In the genomic region with DNA sequence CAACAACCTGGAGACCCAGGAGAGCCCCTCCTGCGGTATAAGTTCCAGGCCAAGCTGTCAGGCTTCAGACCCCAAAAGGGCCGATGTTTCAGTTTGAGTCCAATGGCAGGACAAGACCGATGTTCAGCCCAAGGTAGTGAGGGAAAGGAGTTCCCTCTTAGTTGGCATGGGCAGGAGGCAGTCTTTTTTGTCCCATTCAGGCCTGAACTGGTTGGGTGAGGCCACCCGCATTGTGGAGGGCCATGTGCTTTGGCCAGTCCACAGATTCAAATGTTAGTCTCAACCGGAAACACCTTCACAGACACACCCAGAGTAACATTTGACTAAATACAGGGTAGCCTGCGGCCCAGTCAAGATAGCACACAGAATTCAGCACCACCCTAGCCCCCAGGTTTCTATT, we compare ENCODE assay signal across 15 cellular contexts.
A peak's percentile ranks its signal among the peaks of the same experiment; 100 is the strongest.
DNase-seq lines count a peak whose midpoint lies in the region; ATAC-seq and TF ChIP-seq lines count a peak whose summit lies in the region.
"Had no signal": no experiment of that assay in that cellular context is flagged by ENCODE, and none has a peak within 500 bp of the region (broad histone marks: within the 10 kb centered on the region; RNA-seq: fewer than 3 reads in every experiment).

No MANE protein-coding gene starts in this region.

- H3K36me3 ChIP-seq in HCT116 (ENCODE audit: control insufficient read depth in 1 of 2, insufficient read depth in 2 of 2, low read length in 2 of 2) (no peaks in the 10 kb centered on the region), ascending aorta (no peaks in the 10 kb centered on the region), mesenchymal stem cell (ENCODE audit: control insufficient read depth in 1 of 2, insufficient read depth in 2 of 2, low read depth in 1 of 2, low read length in 2 of 2) (no peaks in the 10 kb centered on the region), upper lobe of left lung (no peaks in the 10 kb centered on the region)
- H3K36me3 ChIP-seq: BLaER1 treated with 17β-estradiol and CSF1 and Interleukin-3, amounts not matched to agents 10 nM and 100 nM had no signal

- H3K4me1 ChIP-seq in HCT116 (ENCODE audit: control insufficient read depth in 1 of 2, insufficient read depth in 2 of 2, low read length in 2 of 2) (peaks cover 9 to 42% of the 10 kb centered on the region in 2 experiments), ascending aorta (peaks cover 0 to 16% of the 10 kb centered on the region in 2 donors), mesenchymal stem cell (ENCODE audit: control insufficient read depth, insufficient read depth, low read depth, low read length) (peaks cover 16% of the 10 kb centered on the region), upper lobe of left lung (peaks cover 10 to 24% (median 23%) of the 10 kb centered on the region in 4 donors)

- no peak overlapping the region for H3K23ac ChIP-seq in mesenchymal stem cell (ENCODE audit: low read length in 2 of 2)

- H2AFZ ChIP-seq in HCT116 (ENCODE audit: low read depth, low read length, poor library complexity, severe bottlenecking): peak overlapping the region; percentile 24
- no peak overlapping the region for H2AFZ ChIP-seq in mesenchymal stem cell (ENCODE audit: low read depth, low read length)

- no TSS peak for BruUV-seq in HCT116 (replicated peaks; lab: Mats Ljungman, UMichigan)

- DNase-seq in HCT116 (ENCODE audit: low read depth, low spot score): no peak
- DNase-seq in ascending aorta (ENCODE audit: low spot score in 2 of 2): no peak
- DNase-seq in mesenchymal stem cell: no peak
- no peak for DNase-seq in central memory CD4-positive, alpha-beta T cell
- DNase-seq in stimulated activated naive CD8-positive, alpha-beta T cell treated with anti-CD3 and anti-CD28 coated beads, Interleukin-15, amount 100 ng/mL, for 72 hours: no peak
- no peak for DNase-seq in upper lobe of left lung
- DNase-seq: Calu3; CD8-positive, alpha-beta T cell; DMS79 treated with DMSO at 0.1 percent for 48 hours; GF-D8; HCEC 1CT; HFFc6 had no signal

- no peak for TF ChIP-seq RAD21 in HCT116 (IDR thresholded peaks at IDR 0.05; ENCODE audit: low read depth)

- H2BK120ac ChIP-seq in mesenchymal stem cell (ENCODE audit: low read depth, low read length): no peak overlapping the region

- H2BK15ac ChIP-seq in mesenchymal stem cell (ENCODE audit: low read depth, poor library complexity, severe bottlenecking): peak overlapping the region; percentile 78

- no peak overlapping the region for H3K27ac Mint-ChIP-seq in stimulated activated naive CD8-positive, alpha-beta T cell treated with anti-CD3 and anti-CD28 coated beads, Interleukin-15, amount 100 ng/mL, for 72 hours
- H3K27ac Mint-ChIP-seq: B cell; CD8-positive, alpha-beta T cell; IgD-negative memory B cell had no signal

- TF ChIP-seq CTCF in HCT116 (IDR thresholded peaks at IDR 0.05 in 2 of 3, conservative IDR thresholded peaks at IDR 0.05 in 1 of 3; ENCODE audit: borderline replicate concordance in 1 of 3, insufficient read depth in 1 of 3, low read depth in 2 of 3, low read length in 2 of 3) (no peak), ascending aorta (IDR thresholded peaks at IDR 0.05) (no peak), upper lobe of left lung (IDR thresholded peaks at IDR 0.05) (no peak)

- H3K18ac ChIP-seq in mesenchymal stem cell (ENCODE audit: low read depth in 1 of 2, low read length in 2 of 2): no peak overlapping the region

- H3K79me2 ChIP-seq in HCT116 (ENCODE audit: insufficient read depth, low read length): no peaks in the 10 kb centered on the region

- H3K4me2 ChIP-seq in HCT116 (ENCODE audit: low read length) (0 out of 2 replicates have a peak overlapping the region, but pooled peaks have one; percentile 1), mesenchymal stem cell (ENCODE audit: low read length, poor library complexity, severe bottlenecking) (no peak overlapping the region)
- H3K4me2 ChIP-seq: BLaER1 treated with 17β-estradiol and CSF1 and Interleukin-3, amounts not matched to agents 10 nM and 100 nM had no signal

- no peaks in the 10 kb centered on the region for H3K9me3 Mint-ChIP-seq in stimulated activated naive CD8-positive, alpha-beta T cell treated with anti-CD3 and anti-CD28 coated beads, Interleukin-15, amount 100 ng/mL, for 72 hours
- H3K9me3 Mint-ChIP-seq: CD8-positive, alpha-beta T cell; HFFc6 had no signal

- no peak overlapping the region for H3K14ac ChIP-seq in mesenchymal stem cell (ENCODE audit: low read length in 2 of 2)

- intact Hi-C loops in HCT116 (cut with micrococcal nuclease) (no loop called here), ascending aorta (cut with DNase I) (no loop called here)

- no peak overlapping the region for H2BK12ac ChIP-seq in mesenchymal stem cell (ENCODE audit: low read length in 2 of 2)

- H3K27ac ChIP-seq in HCT116 (ENCODE audit: low read depth, low read length): no peak overlapping the region
- peak overlapping the region; percentile 84 to 86 for H3K27ac ChIP-seq in ascending aorta
- no peak overlapping the region for H3K27ac ChIP-seq in mesenchymal stem cell (ENCODE audit: low read length, poor library complexity, severe bottlenecking)
- H3K27ac ChIP-seq in upper lobe of left lung: no peak overlapping the region
- H3K27ac ChIP-seq: BLaER1 treated with 17β-estradiol and CSF1 and Interleukin-3, amounts not matched to agents 10 nM and 100 nM had no signal

- TF ChIP-seq EP300 in upper lobe of left lung (IDR thresholded peaks at IDR 0.05): no peak

- H2AK5ac ChIP-seq in mesenchymal stem cell (ENCODE audit: low read length, severe bottlenecking): peak overlapping the region; percentile 7

- H3K4me3 ChIP-seq in HCT116 (replicated peaks in 1 of 2; ENCODE audit: low read depth in 1 of 2, low read length in 2 of 2) (no peak overlapping the region), ascending aorta (no peak overlapping the region), mesenchymal stem cell (ENCODE audit: insufficient read depth in 1 of 2, low read depth in 1 of 2, low read length in 2 of 2) (no peak overlapping the region), upper lobe of left lung (no peak overlapping the region)
- H3K4me3 ChIP-seq: BLaER1 treated with 17β-estradiol and CSF1 and Interleukin-3, amounts not matched to agents 10 nM and 100 nM had no signal

- H4K91ac ChIP-seq in mesenchymal stem cell (ENCODE audit: low read length): no peak overlapping the region

- TF ChIP-seq POLR2A in HCT116 (IDR thresholded peaks at IDR 0.05; ENCODE audit: borderline replicate concordance, extremely low read depth, insufficient read depth, insufficient read length) (no peak), upper lobe of left lung (IDR thresholded peaks at IDR 0.05) (no peak)

- H3K79me1 ChIP-seq in mesenchymal stem cell (replicated peaks; ENCODE audit: low read length, poor library complexity, severe bottlenecking): no peaks in the 10 kb centered on the region

- H3K27me3 Mint-ChIP-seq in stimulated activated naive CD8-positive, alpha-beta T cell treated with anti-CD3 and anti-CD28 coated beads, Interleukin-15, amount 100 ng/mL, for 72 hours: peaks cover 38% of the 10 kb centered on the region

- H3K27me3 ChIP-seq in HCT116 (ENCODE audit: insufficient read depth, low read length): no peaks in the 10 kb centered on the region
- no peaks in the 10 kb centered on the region for H3K27me3 ChIP-seq in ascending aorta
- no peaks in the 10 kb centered on the region for H3K27me3 ChIP-seq in mesenchymal stem cell (ENCODE audit: control insufficient read depth in 1 of 2, insufficient read depth in 1 of 2, low read length in 2 of 2)
- H3K27me3 ChIP-seq in upper lobe of left lung: no peaks in the 10 kb centered on the region
- H3K27me3 ChIP-seq: BLaER1 treated with 17β-estradiol and CSF1 and Interleukin-3, amounts not matched to agents 10 nM and 100 nM had no signal

- H3K9ac ChIP-seq in HCT116 (ENCODE audit: low read length) (peak overlapping the region; percentile 43), mesenchymal stem cell (ENCODE audit: low read length) (no peak overlapping the region)
- H3K9ac ChIP-seq: BLaER1 treated with 17β-estradiol and CSF1 and Interleukin-3, amounts not matched to agents 10 nM and 100 nM had no signal

- CTCF ChIA-PET in HCT116 (lab: Charles Lee): no interaction called here

- H2BK5ac ChIP-seq in mesenchymal stem cell (ENCODE audit: low read depth, low read length, poor library complexity, severe bottlenecking): no peak overlapping the region

- POLR2A ChIA-PET in HCT116 (lab: Charles Lee): no interaction called here

- H3K9me3 ChIP-seq in HCT116 (ENCODE audit: control insufficient read depth in 1 of 2, insufficient read depth in 1 of 2, low read depth in 1 of 2, low read length in 2 of 2) (no peaks in the 10 kb centered on the region), ascending aorta (no peaks in the 10 kb centered on the region), mesenchymal stem cell (ENCODE audit: control insufficient read depth, low read length) (no peaks in the 10 kb centered on the region), upper lobe of left lung (no peaks in the 10 kb centered on the region)

- 96% methylated on average over 5 of the region's 6 CpGs for WGBS in mesenchymal stem cell
- 82 to 98% methylated on average over 6 of the region's 6 CpGs for whole genome bisulfite sequencing in upper lobe of left lung, 2 donors

- no peaks in the 10 kb centered on the region for H4K20me1 ChIP-seq in HCT116 (ENCODE audit: insufficient read depth)
- H4K20me1 ChIP-seq: BLaER1 treated with 17β-estradiol and CSF1 and Interleukin-3, amounts not matched to agents 10 nM and 100 nM had no signal

- ATAC-seq in HCT116 (no peak), upper lobe of left lung (ENCODE audit: low FRiP score in 2 of 2) (no peak)
- no peak for ATAC-seq in stimulated activated naive CD8-positive, alpha-beta T cell treated with anti-CD3 and anti-CD28 coated beads, Interleukin-15, amount 100 ng/mL, for 72 hours
- ATAC-seq: CD8-positive, alpha-beta T cell had no signal

- H3K4me1 Mint-ChIP-seq in stimulated activated naive CD8-positive, alpha-beta T cell treated with anti-CD3 and anti-CD28 coated beads, Interleukin-15, amount 100 ng/mL, for 72 hours: no peaks in the 10 kb centered on the region
- H3K4me1 Mint-ChIP-seq: IgD-negative memory B cell had no signal

- no peak overlapping the region for H3K4ac ChIP-seq in mesenchymal stem cell (ENCODE audit: low read depth in 1 of 2, low read length in 2 of 2)

- RAD21 ChIA-PET in HCT116 (lab: Charles Lee; ENCODE audit: low non-redundant PET in 1 of 2, low total read pairs in 2 of 2, uncharacterized antibody in 2 of 2, unreplicated experiment in 2 of 2): no interaction called here

- H4K8ac ChIP-seq in mesenchymal stem cell (ENCODE audit: low read length): no peak overlapping the region

- no peaks in the 10 kb centered on the region for H3K9me2 ChIP-seq in HCT116 (ENCODE audit: insufficient read depth)

- H3K4me3 Mint-ChIP-seq in stimulated activated naive CD8-positive, alpha-beta T cell treated with anti-CD3 and anti-CD28 coated beads, Interleukin-15, amount 100 ng/mL, for 72 hours: no peak overlapping the region
- H3K4me3 Mint-ChIP-seq: B cell; CD8-positive, alpha-beta T cell; HFFc6 had no signal

TF ChIP-seq in HCT116, 20 proteins besides CTCF, POLR2A, EP300 and RAD21 (continues in another document):
- TF ChIP-seq ZFX (IDR thresholded peaks at IDR 0.05): peak; percentile 54; the same call in 1 of the 2 replicates

Comparison
In these comparisons a context has a peak if more than half of its experiments do, and no peak if none do; other contexts are left out.
1. H3K27ac ChIP-seq: peak in ascending aorta (2 of 2); none in HCT116 (single experiment), mesenchymal stem cell (single experiment) and upper lobe of left lung (0 of 4).